19 cellular contexts compared by ENCODE assay signal in genomic region chr21:34185051-34185750, GRCh38.
"Had no signal": no experiment of that assay in that cellular context is flagged by ENCODE, and none has a peak within 500 bp of the region (broad histone marks: within the 10 kb centered on the region; RNA-seq: fewer than 3 reads in every experiment).

No MANE protein-coding gene starts in this region.

- H3K27ac Mint-ChIP-seq: activated naive CD4-positive, alpha-beta T cell treated with anti-CD3 and anti-CD28 coated beads for 36 hours; immature natural killer cell; stimulated activated memory B cell treated with anti-CD40 and anti-IgM and Interleukin-4, amounts not matched to agents 10 μg/mL and 1 μg/mL and 100 μg/mL, for 72 hours had no signal

- H3K36me3 ChIP-seq: breast epithelium, heart left ventricle, left ventricle myocardium inferior, ovary, thyroid gland had no signal

- DNase-seq: activated CD4-positive, alpha-beta T cell treated with anti-CD3 and anti-CD28 coated beads, Interleukin-2, amount 50 U/mL, for 1 hour; activated CD8-positive, alpha-beta memory T cell treated with anti-CD3 and anti-CD28 coated beads, Interleukin-2, amount 50 U/mL, for 4 hours; activated naive CD4-positive, alpha-beta T cell treated with anti-CD3 and anti-CD28 coated beads for 36 hours; activated T-cell treated with anti-CD3 and anti-CD28 coated beads, Interleukin-2, amount 50 U/mL, for 4 hours; anterior cingulate cortex; immature natural killer cell; kidney glomerular epithelial cell; left ventricle myocardium inferior; mammary epithelial cell; ovary; stimulated activated CD4-positive, alpha-beta T cell treated with anti-CD3 and anti-CD28 coated beads, Interleukin-4, amount 100 ng/mL, for 24 hours; T-helper 1 cell; T1000 had no signal

- H3K27me3 ChIP-seq: breast epithelium, heart left ventricle, ovary, thyroid gland had no signal

- H3K27ac ChIP-seq: breast epithelium, heart left ventricle, left ventricle myocardium inferior, ovary, thyroid gland had no signal

- H3K4me3 ChIP-seq: breast epithelium, coronary artery, heart left ventricle, left ventricle myocardium inferior, ovary, thyroid gland had no signal

- H3K27me3 Mint-ChIP-seq: stimulated activated memory B cell treated with anti-CD40 and anti-IgM and Interleukin-4, amounts not matched to agents 10 μg/mL and 1 μg/mL and 100 μg/mL, for 72 hours had no signal

- H3K4me1 ChIP-seq: breast epithelium had no signal

- H3K9me3 Mint-ChIP-seq: activated naive CD4-positive, alpha-beta T cell treated with anti-CD3 and anti-CD28 coated beads for 36 hours; activated T-cell treated with anti-CD3 and anti-CD28 coated beads, Interleukin-2, amount 50 U/mL, for 4 hours had no signal

- H3K4me1 Mint-ChIP-seq: immature natural killer cell; stimulated activated memory B cell treated with anti-CD40 and anti-IgM and Interleukin-4, amounts not matched to agents 10 μg/mL and 1 μg/mL and 100 μg/mL, for 72 hours had no signal

- H3K9me3 ChIP-seq: breast epithelium, heart left ventricle, left ventricle myocardium inferior, ovary, thyroid gland had no signal

- H3K4me3 Mint-ChIP-seq: activated naive CD4-positive, alpha-beta T cell treated with anti-CD3 and anti-CD28 coated beads for 36 hours; activated T-cell treated with anti-CD3 and anti-CD28 coated beads, Interleukin-2, amount 50 U/mL, for 4 hours; immature natural killer cell; stimulated activated memory B cell treated with anti-CD40 and anti-IgM and Interleukin-4, amounts not matched to agents 10 μg/mL and 1 μg/mL and 100 μg/mL, for 72 hours had no signal

- ATAC-seq: activated T-cell treated with anti-CD3 and anti-CD28 coated beads, Interleukin-2, amount 50 U/mL, for 4 hours; sciatic nerve; stimulated activated memory B cell treated with anti-CD40 and anti-IgM and Interleukin-4, amounts not matched to agents 10 μg/mL and 1 μg/mL and 100 μg/mL, for 72 hours had no signal
